ENCODE assay signal across 21 cellular contexts in the genomic region with DNA sequence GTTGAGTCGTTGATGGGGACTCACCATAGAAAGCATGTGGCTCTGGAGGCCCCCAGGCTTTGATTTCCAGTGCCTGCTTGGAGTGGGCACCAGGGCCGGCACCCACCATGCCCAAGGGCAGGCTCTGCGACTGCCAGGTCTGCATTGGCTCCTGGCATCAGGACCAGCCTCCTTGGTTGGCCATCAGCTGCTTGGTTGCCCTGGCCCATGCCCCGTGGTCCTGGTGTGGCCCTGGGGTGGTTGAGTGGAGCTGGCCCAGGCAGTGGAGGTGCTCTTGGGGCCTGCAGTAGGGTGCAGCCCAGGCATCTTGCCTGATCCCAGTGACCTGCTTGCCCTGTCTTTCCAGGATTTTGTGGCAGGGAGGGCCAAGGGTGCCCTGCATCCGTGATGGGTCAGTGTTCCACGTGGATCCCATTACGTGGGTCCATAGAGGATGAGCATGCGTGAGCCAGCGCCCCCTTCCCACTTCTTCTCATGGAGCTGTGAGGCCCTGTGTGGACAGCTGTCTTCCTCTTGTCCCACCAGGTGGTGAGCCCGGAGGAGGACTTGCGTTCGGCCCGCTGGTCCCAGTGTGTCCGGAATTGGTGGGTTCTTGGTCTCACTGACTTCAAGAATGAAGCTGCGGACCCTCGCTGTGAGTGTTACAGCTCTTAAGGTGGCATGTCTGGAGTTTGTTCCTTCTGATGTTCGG.
DNase-seq lines count a peak whose midpoint lies in the region; ATAC-seq, FAIRE-seq and TF ChIP-seq lines count a peak whose summit lies in the region.
"Had no signal": no experiment of that assay in that cellular context is flagged by ENCODE, and none has a peak within 500 bp of the region (broad histone marks: within the 10 kb centered on the region; RNA-seq: fewer than 3 reads in every experiment).

No MANE protein-coding gene starts in this region.

- intact Hi-C loops in right lobe of liver (cut with DNase I) (no loop called here), HepG2 (cut with micrococcal nuclease; ENCODE audit: unreplicated experiment) (no loop called here), esophagus muscularis mucosa (cut with DNase I) (no loop called here)

- no peak overlapping the region for H3K4me3 Mint-ChIP-seq in osteocyte (ENCODE audit: unreplicated experiment)
- H3K4me3 Mint-ChIP-seq: CD4-positive, alpha-beta T cell; naive thymus-derived CD4-positive, alpha-beta T cell had no signal

- no peaks in the 10 kb centered on the region for H3K27me3 ChIP-seq in right lobe of liver
- H3K27me3 ChIP-seq in HepG2 (ENCODE audit: control insufficient read depth in 1 of 2, insufficient read depth in 2 of 2, low read length in 2 of 2) = no peaks in the 10 kb centered on the region
- H3K27me3 ChIP-seq in esophagus muscularis mucosa = no peaks in the 10 kb centered on the region
- H3K27me3 ChIP-seq: ascending aorta had no signal

- no TSS peak for BruUV-seq in HepG2 (replicated peaks; lab: Mats Ljungman, UMichigan)

- WGBS in right lobe of liver (ENCODE audit: insufficient coverage, low coverage, low lambda C conversion rate, missing lambda C conversion rate) = no CpG with 5 or more reads among the region's 17 CpGs
- WGBS in HepG2 (ENCODE audit: low lambda C conversion rate) = 56% methylated on average over 3 of the region's 17 CpGs
- WGBS in esophagus muscularis mucosa = 89% methylated on average over 13 of the region's 17 CpGs

- TF ChIP-seq EP300 in HepG2 (IDR thresholded peaks at IDR 0.05; ENCODE audit: low read depth in 2 of 2, low read length in 2 of 2) = no peak
- TF ChIP-seq EP300 in HepG2 (CRISPR knock-in tag; IDR thresholded peaks at IDR 0.05; ENCODE audit: borderline replicate concordance) = no peak
- no peak for TF ChIP-seq EP300 in esophagus muscularis mucosa (IDR thresholded peaks at IDR 0.05)

- CTCF ChIA-PET in HepG2 (lab: Yijun Ruan, JAX; ENCODE audit: low intra/inter-chr PET ratio, low total read pairs) = no interaction called here

- H2AFZ ChIP-seq in HepG2 (ENCODE audit: low read length) = no peak overlapping the region

- H3K4me1 ChIP-seq in right lobe of liver (no peaks in the 10 kb centered on the region), HepG2 (ENCODE audit: insufficient read depth, low read length) (no peaks in the 10 kb centered on the region), esophagus muscularis mucosa (no peaks in the 10 kb centered on the region)
- H3K4me1 ChIP-seq: ascending aorta, prostate gland had no signal

- no peak for FAIRE-seq in HepG2 (lab: Jason Lieb, UNC)

- POLR2A ChIA-PET in HepG2 (lab: Yijun Ruan, JAX) = no interaction called here

- H3K9me3 ChIP-seq in right lobe of liver (no peaks in the 10 kb centered on the region), HepG2 (ENCODE audit: low read length) (peaks cover 69% of the 10 kb centered on the region), esophagus muscularis mucosa (peaks cover 0 to 76% (median 32%) of the 10 kb centered on the region in 4 donors)
- H3K9me3 ChIP-seq: prostate gland had no signal

- peaks cover 30% of the 10 kb centered on the region for H3K9me3 Mint-ChIP-seq in osteocyte (ENCODE audit: unreplicated experiment)

- no peak for TF ChIP-seq RAD21 in HepG2 (CRISPR knock-in tag; IDR thresholded peaks at IDR 0.05)

- no peak for TF ChIP-seq POLR2A in right lobe of liver (IDR thresholded peaks at IDR 0.05)
- no peak for TF ChIP-seq POLR2A in HepG2 (IDR thresholded peaks at IDR 0.05; ENCODE audit: insufficient read depth in 1 of 2, low read depth in 2 of 2, low read length in 2 of 2)
- no peak for TF ChIP-seq POLR2A in esophagus muscularis mucosa (IDR thresholded peaks at IDR 0.05; ENCODE audit: low read depth)

- no peaks in the 10 kb centered on the region for H3K36me3 ChIP-seq in right lobe of liver
- H3K36me3 ChIP-seq in HepG2 (replicated peaks in 1 of 2; ENCODE audit: control insufficient read depth in 1 of 2, insufficient read depth in 2 of 2, low read length in 2 of 2) = no peaks in the 10 kb centered on the region
- no peaks in the 10 kb centered on the region for H3K36me3 ChIP-seq in esophagus muscularis mucosa
- H3K36me3 ChIP-seq: prostate gland had no signal

- H4K20me1 ChIP-seq in HepG2 (ENCODE audit: insufficient read depth, low read length) = no peaks in the 10 kb centered on the region

- ATAC-seq in right lobe of liver = no peak
- no peak for ATAC-seq in HepG2
- no peak for ATAC-seq in HG02798 (IDR thresholded peaks at IDR 0.05; ENCODE audit: poor library complexity, unreplicated experiment)
- ATAC-seq in HG02623 (IDR thresholded peaks at IDR 0.05; ENCODE audit: unreplicated experiment) = no peak
- ATAC-seq in HG03025 (IDR thresholded peaks at IDR 0.05; ENCODE audit: low FRiP score, unreplicated experiment) = no peak
- ATAC-seq: naive thymus-derived CD4-positive, alpha-beta T cell had no signal

- no peaks in the 10 kb centered on the region for H3K4me1 Mint-ChIP-seq in osteocyte (ENCODE audit: unreplicated experiment)
- H3K4me1 Mint-ChIP-seq: naive thymus-derived CD4-positive, alpha-beta T cell had no signal

- DNase-seq in right lobe of liver (peak in 2 of 3 donors; percentile 24 to 43), HepG2 (ENCODE audit: low spot score) (no peak), esophagus muscularis mucosa (ENCODE audit: extremely low spot score) (peak; percentile 91), osteocyte (ENCODE audit: extremely low spot score, unreplicated experiment) (peak; percentile 81)
- DNase-seq in stimulated activated CD4-positive, alpha-beta T cell treated with anti-CD3 and anti-CD28 coated beads, Interleukin-2, amount 100 ng/mL, for 48 hours = no peak
- DNase-seq: cerebellar nuclear complex; DMS53; mesenchymal stem cell; naive thymus-derived CD4-positive, alpha-beta T cell; NCI-H1048; NCI-H2081; stimulated activated CD8-positive, alpha-beta memory T cell treated with anti-CD3 and anti-CD28 coated beads, Interleukin-4, amount 100 ng/mL, for 48 hours; substantia nigra; T-helper 9 cell had no signal

- no peaks in the 10 kb centered on the region for H3K36me3 Mint-ChIP-seq in osteocyte (ENCODE audit: unreplicated experiment)

- H3K79me2 ChIP-seq in HepG2 (ENCODE audit: insufficient read depth, low read length) = no peaks in the 10 kb centered on the region

- H3K4me2 ChIP-seq in HepG2 (ENCODE audit: low read depth, low read length) = no peak overlapping the region
- H3K4me2 ChIP-seq: KMS-11 had no signal

- H3K4me3 ChIP-seq in right lobe of liver (no peak overlapping the region), HepG2 (replicated peaks in 1 of 3; ENCODE audit: insufficient read depth in 1 of 3, low read depth in 2 of 3, low read length in 3 of 3) (no peak overlapping the region), esophagus muscularis mucosa (no peak overlapping the region)
- H3K4me3 ChIP-seq: ascending aorta, prostate gland had no signal

- H3K9ac ChIP-seq in HepG2 (ENCODE audit: insufficient read depth, low read depth, low read length) = no peak overlapping the region
- H3K9ac ChIP-seq: KMS-11 had no signal

- no peaks in the 10 kb centered on the region for H3K27me3 Mint-ChIP-seq in osteocyte (ENCODE audit: unreplicated experiment)
- H3K27me3 Mint-ChIP-seq: CD4-positive, alpha-beta T cell had no signal

- in situ Hi-C loops in HepG2 (cut with HindIII; ENCODE audit: extremely low pct_ligation_motif_present, low pct_unique_long_range_greater_than_20kb) = no loop called here

- H3K27ac Mint-ChIP-seq in osteocyte (ENCODE audit: unreplicated experiment) = no peak overlapping the region
- H3K27ac Mint-ChIP-seq: CD4-positive, alpha-beta T cell; naive thymus-derived CD4-positive, alpha-beta T cell had no signal

- no peak for TF ChIP-seq CTCF in right lobe of liver (IDR thresholded peaks at IDR 0.05)
- TF ChIP-seq CTCF in HepG2 (CRISPR knock-in tag; IDR thresholded peaks at IDR 0.05) = no peak
- no peak for TF ChIP-seq CTCF in esophagus muscularis mucosa (IDR thresholded peaks at IDR 0.05)
- no peak for TF ChIP-seq CTCF in osteocyte (IDR thresholded peaks at IDR 0.05)

- H3K27ac ChIP-seq in right lobe of liver (no peak overlapping the region), HepG2 (ENCODE audit: extremely low read length, insufficient read depth, low read length) (no peak overlapping the region), esophagus muscularis mucosa (replicated peaks in 1 of 4) (no peak overlapping the region)
- H3K27ac ChIP-seq: ascending aorta, KMS-11, prostate gland had no signal

TF ChIP-seq in HepG2, 621 proteins besides CTCF, POLR2A, EP300 and RAD21 (continues in another document):
- no peak for TF ChIP-seq ZNF251 (CRISPR knock-in tag; IDR thresholded peaks at IDR 0.05)
- TF ChIP-seq CREM (IDR thresholded peaks at IDR 0.05) = no peak
- TF ChIP-seq CREM (CRISPR knock-in tag; IDR thresholded peaks at IDR 0.05) = no peak
- no peak for TF ChIP-seq ZNF138 (CRISPR knock-in tag; IDR thresholded peaks at IDR 0.05; ENCODE audit: low read depth)
- TF ChIP-seq NR2F2 (IDR thresholded peaks at IDR 0.05; ENCODE audit: borderline replicate concordance, low read depth) = no peak
- no peak for TF ChIP-seq REPIN1 (CRISPR knock-in tag; IDR thresholded peaks at IDR 0.05; ENCODE audit: borderline replicate concordance, low read depth)
- TF ChIP-seq, protein P1, sequence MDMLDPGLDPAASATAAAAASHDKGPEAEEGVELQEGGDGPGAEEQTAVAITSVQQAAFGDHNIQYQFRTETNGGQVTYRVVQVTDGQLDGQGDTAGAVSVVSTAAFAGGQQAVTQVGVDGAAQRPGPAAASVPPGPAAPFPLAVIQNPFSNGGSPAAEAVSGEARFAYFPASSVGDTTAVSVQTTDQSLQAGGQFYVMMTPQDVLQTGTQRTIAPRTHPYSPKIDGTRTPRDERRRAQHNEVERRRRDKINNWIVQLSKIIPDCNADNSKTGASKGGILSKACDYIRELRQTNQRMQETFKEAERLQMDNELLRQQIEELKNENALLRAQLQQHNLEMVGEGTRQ (IDR thresholded peaks at IDR 0.05; ENCODE audit: low read depth, low read length) = no peak
- TF ChIP-seq, protein P1 (CRISPR knock-in tag; IDR thresholded peaks at IDR 0.05; ENCODE audit: borderline replicate concordance) = no peak
- TF ChIP-seq CHD2 (IDR thresholded peaks at IDR 0.05; ENCODE audit: low read depth, low read length) = no peak
- no peak for TF ChIP-seq ZNF17 (CRISPR knock-in tag; IDR thresholded peaks at IDR 0.05)

Comparison
In these comparisons a context has a peak if more than half of its experiments do, and no peak if none do; other contexts are left out.
1. DNase-seq: peak in right lobe of liver (2 of 3), esophagus muscularis mucosa (single experiment) and osteocyte (single experiment); none in HepG2 (single experiment) and stimulated activated CD4-positive, alpha-beta T cell treated with anti-CD3 and anti-CD28 coated beads, Interleukin-2, amount 100 ng/mL, for 48 hours (0 of 2).